18 cellular contexts compared by ENCODE assay signal in the genomic region with DNA sequence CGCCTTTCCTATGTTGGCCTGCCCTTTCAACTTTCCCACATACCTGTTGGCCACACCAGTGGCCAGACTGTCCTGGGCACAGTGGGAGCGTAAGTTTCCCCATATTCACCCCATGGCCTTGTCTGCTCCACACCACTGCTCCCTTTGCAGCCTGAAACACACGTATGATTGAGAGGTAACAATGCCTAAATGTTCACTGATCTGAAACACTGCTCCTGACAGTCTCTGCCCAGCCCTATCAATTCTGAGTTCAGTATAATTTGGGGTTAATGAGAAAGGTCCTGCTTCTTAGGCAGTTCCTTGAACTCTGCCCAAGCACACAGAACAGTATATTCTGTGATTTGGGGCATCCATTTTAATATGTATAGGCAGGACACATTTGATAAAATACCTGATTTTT. TPM values are rescaled to one million over a fixed set of nuclear protein-coding genes. Genes with fewer than 3 reads are reported as not detected.
A peak's percentile ranks its signal among the peaks of the same experiment; 100 is the strongest.
DNase-seq lines count a peak whose midpoint lies in the region; ATAC-seq and TF ChIP-seq lines count a peak whose summit lies in the region.
"Had no signal": no experiment of that assay in that cellular context is flagged by ENCODE, and none has a peak within 500 bp of the region (broad histone marks: within the 10 kb centered on the region; RNA-seq: fewer than 3 reads in every experiment).

No MANE protein-coding gene starts in this region.

- peak overlapping the region; percentile 4 for H3K9ac ChIP-seq in adipocyte (ENCODE audit: low read length)
- H3K9ac ChIP-seq in subcutaneous abdominal adipose tissue (ENCODE audit: low read length in 5 of 5) = no peak overlapping the region

- H3K27me3 ChIP-seq in adipocyte (replicated peaks; ENCODE audit: control insufficient read depth, insufficient read depth, low read length) (no peaks in the 10 kb centered on the region), foreskin keratinocyte (no peaks in the 10 kb centered on the region), subcutaneous abdominal adipose tissue (ENCODE audit: control insufficient read depth in 5 of 5, insufficient read depth in 4 of 5, low read length in 5 of 5) (no peaks in the 10 kb centered on the region), aorta (ENCODE audit: control insufficient read depth in 1 of 2, insufficient read depth in 2 of 2, low read length in 1 of 2) (no peaks in the 10 kb centered on the region)
- H3K27me3 ChIP-seq: SJCRH30 had no signal

- H3K36me3 Mint-ChIP-seq in HFFc6 (ENCODE audit: low read depth) (peaks cover 65% of the 10 kb centered on the region), glutamatergic neuron (ENCODE audit: unreplicated experiment) (peaks cover 16% of the 10 kb centered on the region)

- H3K9me3 Mint-ChIP-seq in HFFc6 = peaks cover 10% of the 10 kb centered on the region; the same call in 1 of the 2 replicates
- peaks cover 1% of the 10 kb centered on the region for H3K9me3 Mint-ChIP-seq in glutamatergic neuron (ENCODE audit: unreplicated experiment)
- H3K9me3 Mint-ChIP-seq: CD4-positive, alpha-beta T cell had no signal

- peak overlapping the region; percentile 84 for H3K27ac Mint-ChIP-seq in HFFc6
- H3K27ac Mint-ChIP-seq in glutamatergic neuron (ENCODE audit: unreplicated experiment) = no peak overlapping the region
- H3K27ac Mint-ChIP-seq: B cell; CD4-positive, alpha-beta T cell had no signal

- no peak for DNase-seq in HFFc6
- DNase-seq in adipocyte (ENCODE audit: low read depth) = no peak
- peak in 1 of 2 donors; percentile 52 for DNase-seq in foreskin keratinocyte
- no peak for DNase-seq in foreskin melanocyte
- no peak for DNase-seq in glutamatergic neuron
- no peak for DNase-seq in aorta
- DNase-seq: ACHN; CD4-positive, alpha-beta T cell; DND-41; Kasumi-1; NCI-H1417; NCI-H1930; NCI-H2171; NCI-H510A; NCI-H82; SJCRH30 had no signal

- H3K4me1 ChIP-seq in adipocyte (ENCODE audit: control insufficient read depth, insufficient read depth, low read length) (peaks cover 48% of the 10 kb centered on the region), foreskin keratinocyte (no peaks in the 10 kb centered on the region), subcutaneous abdominal adipose tissue (ENCODE audit: control insufficient read depth in 5 of 5, insufficient read depth in 5 of 5, low read length in 5 of 5) (peaks cover 0 to 5% (median 4%) of the 10 kb centered on the region in 5 donors), aorta (ENCODE audit: control insufficient read depth in 1 of 2, insufficient read depth in 2 of 2, low read length in 2 of 2) (peaks cover 0 to 7% of the 10 kb centered on the region in 2 donors)

- H3K4me3 Mint-ChIP-seq in HFFc6 = no peak overlapping the region
- no peak overlapping the region for H3K4me3 Mint-ChIP-seq in glutamatergic neuron (ENCODE audit: unreplicated experiment)
- H3K4me3 Mint-ChIP-seq: B cell; CD4-positive, alpha-beta T cell had no signal

- H3K27ac ChIP-seq in foreskin keratinocyte (no peak overlapping the region), subcutaneous abdominal adipose tissue (ENCODE audit: low read depth, low read length) (peak overlapping the region; percentile 6), aorta (ENCODE audit: low read depth in 1 of 2, low read length in 2 of 2) (peak overlapping the region in 1 of 2 donors; percentile 30)
- H3K27ac ChIP-seq: SJCRH30 had no signal

- H3K4me3 ChIP-seq in adipocyte (ENCODE audit: low read length) (no peak overlapping the region), subcutaneous abdominal adipose tissue (ENCODE audit: low read depth in 1 of 5, low read length in 5 of 5) (no peak overlapping the region), aorta (ENCODE audit: low read length in 2 of 2) (no peak overlapping the region)
- H3K4me3 ChIP-seq: SJCRH30 had no signal

- peaks cover 91% of the 10 kb centered on the region for H3K4me1 Mint-ChIP-seq in HFFc6 (ENCODE audit: low read depth)
- peaks cover 7% of the 10 kb centered on the region for H3K4me1 Mint-ChIP-seq in glutamatergic neuron (ENCODE audit: low read depth, unreplicated experiment)
- H3K4me1 Mint-ChIP-seq: B cell had no signal

- H3K9me3 ChIP-seq in adipocyte (ENCODE audit: control insufficient read depth, low read length) (no peaks in the 10 kb centered on the region), subcutaneous abdominal adipose tissue (ENCODE audit: control insufficient read depth in 5 of 5, low read length in 5 of 5) (no peaks in the 10 kb centered on the region), aorta (ENCODE audit: control insufficient read depth, low read length) (no peaks in the 10 kb centered on the region)
- H3K9me3 ChIP-seq: SJCRH30 had no signal

- WGBS in aorta, 2 donors = 71 to 83% methylated on average over 3 of the region's 3 CpGs

- TF ChIP-seq CTCF in HFFc6 (IDR thresholded peaks at IDR 0.05) (no peak), foreskin keratinocyte (conservative IDR thresholded peaks at IDR 0.05) (no peak), glutamatergic neuron (IDR thresholded peaks at IDR 0.05; ENCODE audit: partially characterized antibody, unreplicated experiment) (no peak)

- ATAC-seq in foreskin keratinocyte (peak; percentile 10), aorta (ENCODE audit: low FRiP score) (no peak)

- H3K27me3 Mint-ChIP-seq in HFFc6 (ENCODE audit: insufficient read depth) (peaks cover 66% of the 10 kb centered on the region), glutamatergic neuron (ENCODE audit: unreplicated experiment) (peaks cover 4% of the 10 kb centered on the region)
- H3K27me3 Mint-ChIP-seq: B cell; CD4-positive, alpha-beta T cell had no signal

- peaks cover 60% of the 10 kb centered on the region for H3K36me3 ChIP-seq in adipocyte (ENCODE audit: control insufficient read depth, insufficient read depth, low read length, severe bottlenecking)
- H3K36me3 ChIP-seq in subcutaneous abdominal adipose tissue (ENCODE audit: control insufficient read depth in 5 of 5, insufficient read depth in 5 of 5, low read length in 5 of 5) = peaks cover 32 to 61% (median 55%) of the 10 kb centered on the region in 5 donors
- H3K36me3 ChIP-seq in aorta (ENCODE audit: control insufficient read depth in 1 of 2, insufficient read depth in 2 of 2, low read length in 1 of 2) = peaks cover 5 to 12% of the 10 kb centered on the region in 2 donors

- intact Hi-C loops in aorta (cut with DNase I) = no loop called here

RNA-seq across cellular contexts. Expression of a gene that starts 52.2 kb away (rescaled TPM):
- 1,000 to 10,000 TPM; 4,445 to 5,074 (median 4,643) TPM for total RNA-seq in HFFc6 (2021; fragmentation: NEBNext Ultra II Directional; extraction: Animal tissue kit (Norgen Biotek cat#: 25700))
- total RNA-seq in foreskin keratinocyte (7,195 and 7,994 TPM in 2 replicates), glutamatergic neuron (ENCODE audit: unreplicated experiment) (925 TPM), aorta (100 to 1,000 TPM; 699 to 767 TPM)
- polyA plus RNA-seq in foreskin keratinocyte (7,399 and 7,770 TPM in 2 replicates), aorta (1,000 to 10,000 TPM in 1 of 2 donors, 100 to 1,000 TPM in 1; 827 to 1,029 TPM)
